18 cellular contexts compared by ENCODE assay signal in the genomic region with DNA sequence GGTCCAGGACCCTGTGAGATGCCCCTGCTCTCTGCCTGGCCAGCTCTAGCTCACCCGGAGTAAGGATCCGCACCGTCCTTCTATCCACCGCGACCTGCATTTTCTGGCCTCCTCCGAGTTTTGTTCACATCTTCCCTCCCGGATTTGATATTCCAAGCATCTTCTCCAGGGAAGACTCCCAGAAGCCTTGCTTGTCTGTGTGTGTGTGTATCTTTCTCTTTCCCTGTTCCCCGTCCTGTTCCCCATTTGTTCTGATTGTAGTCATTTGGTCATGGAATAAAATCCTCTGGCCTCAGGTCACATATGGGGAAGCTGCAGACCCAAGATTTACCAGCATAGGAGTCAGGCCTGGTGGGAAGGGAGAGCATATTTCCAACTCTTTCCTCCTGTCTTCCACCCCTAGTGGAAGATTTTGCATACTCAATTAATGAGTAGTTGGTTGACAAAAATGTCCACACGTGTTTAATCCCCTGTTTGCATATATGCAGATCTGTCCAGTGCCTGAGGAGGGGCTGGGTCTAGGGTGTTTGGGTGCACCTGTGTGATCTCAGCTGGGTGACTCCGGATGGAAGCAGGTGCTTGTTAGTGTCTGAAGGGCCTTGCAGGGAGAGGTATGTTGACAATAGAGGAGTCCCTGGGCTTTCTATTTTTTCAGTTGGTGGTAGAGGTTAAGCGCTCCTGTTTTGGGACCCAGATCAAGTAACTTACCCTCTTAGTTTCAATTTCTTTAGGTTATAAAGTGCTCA. TPM values are rescaled to one million over a fixed set of nuclear protein-coding genes. Genes with fewer than 3 reads are reported as not detected.
DNase-seq lines count a peak whose midpoint lies in the region; ATAC-seq, FAIRE-seq and TF ChIP-seq lines count a peak whose summit lies in the region.
"Had no signal": no experiment of that assay in that cellular context is flagged by ENCODE, and none has a peak within 500 bp of the region (broad histone marks: within the 10 kb centered on the region; RNA-seq: fewer than 3 reads in every experiment).

No MANE protein-coding gene starts in this region.

- H3K27ac ChIP-seq in H1 (ENCODE audit: low read depth, low read length) (no peak overlapping the region), neuronal stem cell (replicated peaks; ENCODE audit: low read length) (no peak overlapping the region), testis (no peak overlapping the region)
- H3K27ac ChIP-seq: HL-60, lower lobe of right lung, parathyroid adenoma, uterus had no signal

- CTCF ChIA-PET in H1 (lab: Charles Lee; ENCODE audit: partially characterized antibody), result interaction anchor here (0.7 to 13.5 kb wide), 17 partner anchors 9 to 158 kb away, joined by 3 to 147 read pairs (median 4); partner anchors contain the start of gene HOXB13

- H3K18ac ChIP-seq in H1 (ENCODE audit: extremely low read depth, low read length) (peak overlapping the region; percentile 87; the same call in 1 of the 2 replicates), neuronal stem cell (ENCODE audit: low read length) (no peak overlapping the region)

- H2BK120ac ChIP-seq in H1 (replicated peaks; ENCODE audit: low read depth, low read length) (no peak overlapping the region), neuronal stem cell (ENCODE audit: low read depth, low read length) (no peak overlapping the region)

- H4K20me1 ChIP-seq in H1 (replicated peaks in 1 of 2; ENCODE audit: control insufficient read depth in 1 of 2, insufficient read depth in 2 of 2, low read length in 2 of 2), result peaks cover 22 to 23% of the 10 kb centered on the region in 2 experiments

- H4K8ac ChIP-seq in H1 (ENCODE audit: extremely low read depth, insufficient read depth, low read length) (no peak overlapping the region), neuronal stem cell (ENCODE audit: low read depth, low read length) (no peak overlapping the region)

- H3K27me3 Mint-ChIP-seq in activated CD4-positive, alpha-beta T cell treated with anti-CD3 and anti-CD28 coated beads, Interleukin-2, amount 10 ng/mL, durations not matched to agents 24 days and 14 days, result peaks cover 92% of the 10 kb centered on the region

- TF ChIP-seq POLR2A in H1 (IDR thresholded peaks at IDR 0.05; ENCODE audit: control extremely low read depth in 1 of 2, low read depth in 2 of 2, low read length in 2 of 2), result no peak
- TF ChIP-seq POLR2A in testis (IDR thresholded peaks at IDR 0.05), result no peak

- TF ChIP-seq EP300 in H1 (IDR thresholded peaks at IDR 0.05; ENCODE audit: borderline replicate concordance in 1 of 2, low read depth in 2 of 2, low read length in 2 of 2), result no peak

- no peak for FAIRE-seq in H1 (lab: Jason Lieb, UNC)

- H2BK20ac ChIP-seq in H1 (ENCODE audit: low read length), result 0 out of 2 replicates have a peak overlapping the region, but pooled peaks have one; percentile 32

- H4K5ac ChIP-seq in H1 (ENCODE audit: insufficient read length, low read depth, low read length), result no peak overlapping the region

- H3K4me3 Mint-ChIP-seq in activated CD4-positive, alpha-beta T cell treated with anti-CD3 and anti-CD28 coated beads, Interleukin-2, amount 10 ng/mL, durations not matched to agents 24 days and 14 days, result no peak overlapping the region

- ATAC-seq in HG02798 (IDR thresholded peaks at IDR 0.05; ENCODE audit: poor library complexity, unreplicated experiment), result no peak
- ATAC-seq: lower lobe of right lung had no signal

- H2AK5ac ChIP-seq in H1 (ENCODE audit: low read depth, low read length) (0 out of 2 replicates have a peak overlapping the region, but pooled peaks have one; percentile 9), neuronal stem cell (ENCODE audit: low read depth, low read length) (no peak overlapping the region)

- H3K14ac ChIP-seq in H1 (ENCODE audit: insufficient read length) (no peak overlapping the region), neuronal stem cell (ENCODE audit: low read length) (no peak overlapping the region)

- POLR2A ChIA-PET in H1 (lab: Charles Lee; ENCODE audit: partially characterized antibody), result interaction anchor here (0.8 to 1.7 kb wide), 3 partner anchors 9 to 18 kb away, joined by 3 to 9 read pairs (median 3); partner anchors contain the start of gene HOXB13

- intact Hi-C loops in activated CD4-positive, alpha-beta T cell treated with anti-CD3 and anti-CD28 coated beads, Interleukin-2, amount 10 ng/mL, durations not matched to agents 24 days and 14 days (cut with micrococcal nuclease), result loop anchor here (5.0 to 10.0 kb wide), 4 partner anchors 78 to 1244 kb away; partner anchors contain the start of genes DLX4 and IGF2BP1
- intact Hi-C loops in testis (cut with DNase I; ENCODE audit: low total_unique reads), result loop anchor here (10.0 kb wide), 1 partner anchor 74 kb away; no protein-coding TSS in a partner anchor

- H3K27ac Mint-ChIP-seq in activated CD4-positive, alpha-beta T cell treated with anti-CD3 and anti-CD28 coated beads, Interleukin-2, amount 10 ng/mL, durations not matched to agents 24 days and 14 days, result peak overlapping the region; percentile 21

- TF ChIP-seq CTCF in H1 (IDR thresholded peaks at IDR 0.05; ENCODE audit: control extremely low read depth in 1 of 3, insufficient read depth in 1 of 3, low read depth in 1 of 3, low read length in 3 of 3) (no peak), testis (IDR thresholded peaks at IDR 0.05) (no peak)

- no peaks in the 10 kb centered on the region for H3K79me2 ChIP-seq in H1 (ENCODE audit: control insufficient read depth in 1 of 2, insufficient read depth in 2 of 2, low read length in 2 of 2)
- H3K79me2 ChIP-seq: parathyroid adenoma had no signal

- no peak overlapping the region for H3K23ac ChIP-seq in H1 (ENCODE audit: insufficient read length)
- H3K23ac ChIP-seq in neuronal stem cell (ENCODE audit: low read depth, low read length, poor library complexity), result peak overlapping the region; percentile 90

- H3K36me3 ChIP-seq in H1 (ENCODE audit: control insufficient read depth in 2 of 4, insufficient read depth in 4 of 4, low read length in 3 of 4) (no peaks in the 10 kb centered on the region; a peak in 1 of 8 replicates), neuronal stem cell (replicated peaks in 1 of 2; ENCODE audit: control insufficient read depth in 2 of 2, insufficient read depth in 2 of 2, low read length in 2 of 2) (no peaks in the 10 kb centered on the region), testis (ENCODE audit: low read depth, missing control alignments) (no peaks in the 10 kb centered on the region)
- H3K36me3 ChIP-seq: lower lobe of right lung, uterus had no signal

- no peaks in the 10 kb centered on the region for H3K9me3 Mint-ChIP-seq in activated CD4-positive, alpha-beta T cell treated with anti-CD3 and anti-CD28 coated beads, Interleukin-2, amount 10 ng/mL, durations not matched to agents 24 days and 14 days

- peaks cover 2% of the 10 kb centered on the region for H3K36me3 Mint-ChIP-seq in activated CD4-positive, alpha-beta T cell treated with anti-CD3 and anti-CD28 coated beads, Interleukin-2, amount 10 ng/mL, durations not matched to agents 24 days and 14 days (ENCODE audit: low read depth)

- H4K91ac ChIP-seq in H1 (replicated peaks; ENCODE audit: insufficient read length, low read length) (no peak overlapping the region), neuronal stem cell (ENCODE audit: low read depth, low read length, poor library complexity) (no peak overlapping the region)

- no peak for DNase-seq in activated CD4-positive, alpha-beta T cell treated with anti-CD3 and anti-CD28 coated beads, Interleukin-2, amount 10 ng/mL, durations not matched to agents 24 days and 14 days
- no peak for DNase-seq in activated CD4-positive, alpha-beta T cell treated with anti-CD3 and anti-CD28 coated beads, Interleukin-2, amount 50 U/mL, for 1 hour
- DNase-seq in NCI-H510A treated with DMSO at 0.1 percent for 48 hours (lab: John Stamatoyannopoulos, UW) (peak; percentile 72), H1 (ENCODE audit: low read depth in 1 of 2, low spot score in 2 of 2) (no peak), neuronal stem cell (ENCODE audit: low spot score) (no peak), testis (no peak), NCI-H526 (lab: John Stamatoyannopoulos, UW) (no peak)
- DNase-seq: activated CD4-positive, CD25-positive, alpha-beta regulatory T cell; hypothalamus; lower lobe of right lung; uterus had no signal

- H3K56ac ChIP-seq in H1 (replicated peaks; ENCODE audit: insufficient read length, low read depth, low read length), result no peak overlapping the region

- H2BK12ac ChIP-seq in H1 (ENCODE audit: low read depth, low read length), result peak overlapping the region; percentile 90
- H2BK12ac ChIP-seq in neuronal stem cell (ENCODE audit: low read length), result no peak overlapping the region

- H2BK15ac ChIP-seq in H1 (ENCODE audit: low read length) (peak overlapping the region; percentile 25; the same call in 1 of the 2 replicates), neuronal stem cell (ENCODE audit: low read length) (no peak overlapping the region)

- H3K9ac ChIP-seq in H1 (replicated peaks in 1 of 4; ENCODE audit: extremely low read depth in 1 of 4, low read depth in 3 of 4, low read length in 3 of 4), result no peak overlapping the region
- no peak overlapping the region for H3K9ac ChIP-seq in neuronal stem cell (ENCODE audit: low read depth, low read length, poor library complexity)
- H3K9ac ChIP-seq: parathyroid adenoma had no signal

- H3K79me1 ChIP-seq in H1 (ENCODE audit: low read depth, low read length) (no peaks in the 10 kb centered on the region), neuronal stem cell (ENCODE audit: low read depth, low read length) (no peaks in the 10 kb centered on the region)

- H3K4me1 ChIP-seq in H1 (replicated peaks in 1 of 4; ENCODE audit: control insufficient read depth in 3 of 4, insufficient read depth in 4 of 4, low read length in 3 of 4), result peaks cover 11 to 39% (median 21%) of the 10 kb centered on the region in 4 experiments; a peak in 6 of 7 replicates
- no peaks in the 10 kb centered on the region for H3K4me1 ChIP-seq in neuronal stem cell (ENCODE audit: control insufficient read depth in 2 of 2, insufficient read depth in 1 of 2, low read depth in 1 of 2, low read length in 2 of 2)
- H3K4me1 ChIP-seq in testis, result peaks cover 13% of the 10 kb centered on the region
- H3K4me1 ChIP-seq: parathyroid adenoma, uterus had no signal

- peaks cover 7% of the 10 kb centered on the region; the same call in 1 of the 2 replicates for H3K23me2 ChIP-seq in H1 (ENCODE audit: low read depth, low read length)

- TF ChIP-seq RAD21 in H1 (IDR thresholded peaks at IDR 0.05 in 1 of 2, conservative IDR thresholded peaks at IDR 0.05 in 1 of 2; ENCODE audit: low read depth in 2 of 2, low read length in 2 of 2), result no peak

- 5% methylated on average over 11 of the region's 11 CpGs; no CpG with 5 or more reads in 1 of the 2 experiments for WGBS in H1 (ENCODE audit: extremely low coverage in 1 of 2, insufficient coverage in 1 of 2, insufficient read length in 1 of 2, insufficient replicate concordance in 2 of 2, low coverage in 1 of 2, low lambda C conversion rate in 2 of 2, missing lambda C conversion rate in 1 of 2), 2 experiments
- WGBS in neuronal stem cell (ENCODE audit: extremely low coverage in 2 of 2, insufficient read length in 2 of 2, insufficient replicate concordance in 1 of 2), 2 donors, result no CpG with 5 or more reads among the region's 11 CpGs
- WGBS in testis, 2 donors, result 16 to 24% methylated on average over 11 of the region's 11 CpGs

- H3K4me3 ChIP-seq in H1 (ENCODE audit: extremely low read depth in 1 of 4, insufficient read depth in 2 of 4, low read depth in 3 of 4, low read length in 4 of 4) (peak overlapping the region in 1 of 4 experiments; percentile 49; a peak in 2 of 8 replicates), neuronal stem cell (ENCODE audit: low read length in 2 of 2) (no peak overlapping the region), testis (no peak overlapping the region)
- H3K4me3 ChIP-seq: lower lobe of right lung, uterus had no signal

- H3K27me3 ChIP-seq in H1 (replicated peaks in 1 of 4; ENCODE audit: control insufficient read depth in 3 of 4, extremely low read depth in 1 of 4, insufficient read depth in 3 of 4, low read length in 3 of 4) (peaks cover 80 to 100% (median 94%) of the 10 kb centered on the region in 4 experiments), neuronal stem cell (ENCODE audit: control insufficient read depth in 3 of 3, insufficient read depth in 3 of 3, low read depth in 1 of 3, low read length in 3 of 3) (peaks cover 56 to 99% (median 92%) of the 10 kb centered on the region in 3 experiments), testis (peaks cover 3% of the 10 kb centered on the region)

- no peak overlapping the region for H3K4ac ChIP-seq in H1 (replicated peaks; ENCODE audit: insufficient read length, low read depth, low read length)
- no peak overlapping the region for H3K4ac ChIP-seq in neuronal stem cell (ENCODE audit: low read length)

- H3K4me1 Mint-ChIP-seq in activated CD4-positive, alpha-beta T cell treated with anti-CD3 and anti-CD28 coated beads, Interleukin-2, amount 10 ng/mL, durations not matched to agents 24 days and 14 days, result peaks cover 18% of the 10 kb centered on the region

- no peak overlapping the region for H2BK5ac ChIP-seq in H1 (ENCODE audit: low read depth, low read length)
- no peak overlapping the region for H2BK5ac ChIP-seq in neuronal stem cell (ENCODE audit: low read length)

- H3K9me3 ChIP-seq in H1 (ENCODE audit: insufficient read depth in 2 of 2, low read depth in 1 of 2, low read length in 1 of 2), result no peaks in the 10 kb centered on the region
- peaks cover 0 to 8% of the 10 kb centered on the region in 2 donors for H3K9me3 ChIP-seq in neuronal stem cell (replicated peaks in 1 of 2; ENCODE audit: control insufficient read depth in 2 of 2, insufficient read depth in 1 of 2, low read depth in 1 of 2, low read length in 2 of 2)
- no peaks in the 10 kb centered on the region for H3K9me3 ChIP-seq in testis
- H3K9me3 ChIP-seq: lower lobe of right lung, uterus had no signal

- H3K4me2 ChIP-seq in H1 (ENCODE audit: insufficient read depth in 1 of 2, low read depth in 2 of 2, low read length in 2 of 2) (peak overlapping the region; percentile 65 to 77; a peak in 3 of 4 replicates), neuronal stem cell (ENCODE audit: insufficient read depth, low read length, poor library complexity, severe bottlenecking) (no peak overlapping the region)

- no peak overlapping the region for H2AFZ ChIP-seq in H1 (ENCODE audit: low read length)
- H2AFZ ChIP-seq in neuronal stem cell (ENCODE audit: low read length), result no peak overlapping the region
- H2AFZ ChIP-seq: parathyroid adenoma had no signal

RNA-seq across cellular contexts. Expression of gene PRAC1, which starts 1.9 kb away (rescaled TPM):
- not detected in 2 replicates for total RNA-seq in activated CD4-positive, alpha-beta T cell treated with anti-CD3 and anti-CD28 coated beads, Interleukin-2, amount 10 ng/mL, durations not matched to agents 24 days and 14 days
- not detected in 2 replicates for total RNA-seq in H1 (2021; fragmentation: NEBNext Ultra II Directional; extraction: Animal tissue kit (Norgen Biotek cat#: 25700))
- polyA plus RNA-seq in H1 (2011; rRNA removed) (not detected in 2 replicates), testis (ENCODE audit: insufficient read depth, low read depth, low replicate concordance) (not detected)
- not detected for polyA plus RNA-seq in H1 (2011; cell fraction: cytosol; rRNA removed)
- polyA plus RNA-seq in H1 (2011; cell fraction: nucleus; rRNA removed), result not detected
- not detected in 4 replicates for polyA plus RNA-seq in H1 (2012, experiment 1 of 2)
- not detected for polyA plus RNA-seq in H1 (2012, experiment 2 of 2)
- polyA plus RNA-seq in H1 (2013, experiment 1 of 2), result not detected
- not detected for polyA plus RNA-seq in H1 (2013, experiment 2 of 2)
- not detected in 2 replicates for polyA minus RNA-seq in H1 (2011; rRNA and poly(A)+ RNA removed)
- polyA minus RNA-seq in H1 (2011; cell fraction: cytosol; rRNA and poly(A)+ RNA removed), result not detected
- not detected for polyA minus RNA-seq in H1 (2011; cell fraction: nucleus; rRNA and poly(A)+ RNA removed)
- not detected for polyA plus RNA-seq in neuronal stem cell (2013, experiment 1 of 2)
- not detected for polyA plus RNA-seq in neuronal stem cell (2013, experiment 2 of 2)
- total RNA-seq in testis, result not detected
- total RNA-seq: cardiac septum, epithelial cell of proximal tubule, lower lobe of right lung, MCF 10A, uterus had no signal
- polyA plus RNA-seq: AG04450 had no signal

RNA-seq across cellular contexts. Expression of gene PRAC2, which starts 2.5 kb away (rescaled TPM):
- not detected in 2 replicates for total RNA-seq in activated CD4-positive, alpha-beta T cell treated with anti-CD3 and anti-CD28 coated beads, Interleukin-2, amount 10 ng/mL, durations not matched to agents 24 days and 14 days
- not detected in 2 replicates for total RNA-seq in H1 (2021; fragmentation: NEBNext Ultra II Directional; extraction: Animal tissue kit (Norgen Biotek cat#: 25700))
- polyA plus RNA-seq in H1 (2011; rRNA removed) (not detected in 2 replicates), testis (ENCODE audit: insufficient read depth, low read depth, low replicate concordance) (0.86 TPM)
- polyA plus RNA-seq in H1 (2011; cell fraction: cytosol; rRNA removed), result not detected
- polyA plus RNA-seq in H1 (2011; cell fraction: nucleus; rRNA removed), result not detected
- not detected in 4 replicates for polyA plus RNA-seq in H1 (2012, experiment 1 of 2)
- not detected for polyA plus RNA-seq in H1 (2012, experiment 2 of 2)
- not detected for polyA plus RNA-seq in H1 (2013, experiment 1 of 2)
- polyA plus RNA-seq in H1 (2013, experiment 2 of 2), result not detected
- polyA minus RNA-seq in H1 (2011; rRNA and poly(A)+ RNA removed), result not detected in 2 replicates
- not detected for polyA minus RNA-seq in H1 (2011; cell fraction: cytosol; rRNA and poly(A)+ RNA removed)
- not detected for polyA minus RNA-seq in H1 (2011; cell fraction: nucleus; rRNA and poly(A)+ RNA removed)
- polyA plus RNA-seq in neuronal stem cell (2013, experiment 1 of 2), result not detected
- not detected for polyA plus RNA-seq in neuronal stem cell (2013, experiment 2 of 2)
- total RNA-seq in testis, result 1 to 10 TPM; 2.6 to 3.2 TPM
- total RNA-seq: cardiac septum, epithelial cell of proximal tubule, lower lobe of right lung, MCF 10A, uterus had no signal
- polyA plus RNA-seq: AG04450 had no signal

RNA-seq across cellular contexts. Expression of gene HOXB13, which starts 8.1 kb away (rescaled TPM):
- not detected in 2 replicates for total RNA-seq in activated CD4-positive, alpha-beta T cell treated with anti-CD3 and anti-CD28 coated beads, Interleukin-2, amount 10 ng/mL, durations not matched to agents 24 days and 14 days
- not detected in 2 replicates for total RNA-seq in H1 (2021; fragmentation: NEBNext Ultra II Directional; extraction: Animal tissue kit (Norgen Biotek cat#: 25700))
- polyA plus RNA-seq in H1 (2011; rRNA removed) (not detected in 2 replicates), testis (ENCODE audit: insufficient read depth, low read depth, low replicate concordance) (not detected)
- not detected for polyA plus RNA-seq in H1 (2011; cell fraction: cytosol; rRNA removed)
- polyA plus RNA-seq in H1 (2011; cell fraction: nucleus; rRNA removed), result not detected
- not detected in 4 replicates for polyA plus RNA-seq in H1 (2012, experiment 1 of 2)
- not detected for polyA plus RNA-seq in H1 (2012, experiment 2 of 2)
- not detected for polyA plus RNA-seq in H1 (2013, experiment 1 of 2)
- not detected for polyA plus RNA-seq in H1 (2013, experiment 2 of 2)
- polyA minus RNA-seq in H1 (2011; rRNA and poly(A)+ RNA removed), result not detected in 2 replicates
- polyA minus RNA-seq in H1 (2011; cell fraction: cytosol; rRNA and poly(A)+ RNA removed), result not detected
- polyA minus RNA-seq in H1 (2011; cell fraction: nucleus; rRNA and poly(A)+ RNA removed), result not detected
- not detected for polyA plus RNA-seq in neuronal stem cell (2013, experiment 1 of 2)
- not detected for polyA plus RNA-seq in neuronal stem cell (2013, experiment 2 of 2)
- total RNA-seq in testis, result under 1 TPM in 1 of 2 donors, not detected in 1; 0.24 TPM
- total RNA-seq: epithelial cell of proximal tubule, lower lobe of right lung, MCF 10A, uterus had no signal
- polyA plus RNA-seq: AG04450 had no signal
